ENCODE assay signal across 26 cellular contexts in genomic region chr1:40938393-40938792, GRCh38.
"Had no signal": no experiment of that assay in that cellular context is flagged by ENCODE, and none has a peak within 500 bp of the region (broad histone marks: within the 10 kb centered on the region; RNA-seq: fewer than 3 reads in every experiment).

No MANE protein-coding gene starts in this region.

- H3K36me3 ChIP-seq: left ventricle myocardium inferior, neural progenitor cell, neutrophil, ovary, right atrium auricular region, thyroid gland, transverse colon, upper lobe of left lung, vagina had no signal

- H3K4me3 ChIP-seq: hepatocyte, left ventricle myocardium inferior, lung, neural progenitor cell, ovary, right atrium auricular region, smooth muscle cell, testis, thyroid gland, transverse colon, upper lobe of left lung, vagina had no signal

- H3K27ac ChIP-seq: hepatocyte, neural progenitor cell, neutrophil, ovary, right atrium auricular region, testis, thyroid gland, upper lobe of left lung, vagina had no signal

- ATAC-seq: natural killer cell; stimulated activated memory B cell treated with anti-CD40 and anti-IgM and Interleukin-4, amounts not matched to agents 10 μg/mL and 1 μg/mL and 100 μg/mL, for 72 hours; stimulated activated naive CD8-positive, alpha-beta T cell treated with anti-CD3 and anti-CD28 coated beads, Interleukin-15, amount 100 ng/mL, for 72 hours had no signal

- H3K4me1 ChIP-seq: left ventricle myocardium inferior, neural progenitor cell, right atrium auricular region, testis, vagina had no signal

- H3K9me3 ChIP-seq: left ventricle myocardium inferior, neutrophil, ovary, right atrium auricular region, testis, thyroid gland, transverse colon, upper lobe of left lung, vagina had no signal

- H3K4me2 ChIP-seq: hepatocyte, neural progenitor cell, smooth muscle cell had no signal

- H3K27me3 ChIP-seq: hepatocyte, neural progenitor cell, neutrophil, ovary, right atrium auricular region, testis, thyroid gland, transverse colon, upper lobe of left lung, vagina had no signal

- DNase-seq: islet precursor cell; left ventricle myocardium inferior; mesendoderm; naive B cell; natural killer cell; nephron progenitor cell; occipital lobe; ovary; stimulated activated CD4-positive, alpha-beta T cell treated with anti-CD3 and anti-CD28 coated beads, Interleukin-1b, Interleukin-23, amount 100 ng/mL, for 48 hours; stimulated activated CD4-positive, alpha-beta T cell treated with anti-CD3 and anti-CD28 coated beads, Interleukin-2, amount 100 ng/mL, for 48 hours; stimulated activated CD4-positive, alpha-beta T cell treated with anti-CD3 and anti-CD28 coated beads, Interleukin-4, amount 100 ng/mL, for 4 hours; stimulated activated CD8-positive, alpha-beta memory T cell treated with anti-CD3 and anti-CD28 coated beads, Interleukin-4, amount 100 ng/mL, for 48 hours; stimulated activated naive CD4-positive, alpha-beta T cell treated with Interleukin-2 at 50 U/mL for 16 hours; stimulated activated naive CD8-positive, alpha-beta T cell treated with anti-CD3 and anti-CD28 coated beads, Interleukin-15, amount 100 ng/mL, for 72 hours; testis; thyroid gland; transverse colon; upper lobe of left lung had no signal
